In genomic region chr16:9901-10665, GRCh38 we compare ENCODE assay signal across 9 cellular contexts. TPM values are rescaled to one million over a fixed set of nuclear protein-coding genes. Genes with fewer than 3 reads are reported as not detected.
DNase-seq lines count a peak whose midpoint lies in the region; ATAC-seq, FAIRE-seq and TF ChIP-seq lines count a peak whose summit lies in the region.
"Had no signal": no experiment of that assay in that cellular context is flagged by ENCODE, and none has a peak within 500 bp of the region (broad histone marks: within the 10 kb centered on the region; RNA-seq: fewer than 3 reads in every experiment).

No MANE protein-coding gene starts in this region.

- no peaks in the 10 kb centered on the region for H3K9me3 Mint-ChIP-seq in naive thymus-derived CD8-positive, alpha-beta T cell
- H3K9me3 Mint-ChIP-seq: T-helper 1 cell treated with Interleukin-12 subunit alpha and Interleukin-12 subunit beta and Interleukin-4 antibody, amounts not matched to agents 30 μg/mL and 1 μg/mL, for 36 hours had no signal

- no peaks in the 10 kb centered on the region for H3K4me1 Mint-ChIP-seq in naive thymus-derived CD8-positive, alpha-beta T cell

- CTCF ChIA-PET in BJ (lab: Yijun Ruan, JAX) = no interaction called here

- DNase-seq in BJ (ENCODE audit: low read depth) (no peak), astrocyte of the spinal cord (ENCODE audit: low read depth, low spot score) (no peak), CD1c-positive myeloid dendritic cell (ENCODE audit: extremely low spot score) (no peak), GM12891 (ENCODE audit: insufficient read length, low spot score) (no peak)
- peak in 3 of 10 donors; percentile 9 to 23 (median 10) for DNase-seq in naive thymus-derived CD8-positive, alpha-beta T cell

- peak overlapping the region in 9 of 10 donors; percentile 45 to 86 (median 70) for H3K4me3 Mint-ChIP-seq in naive thymus-derived CD8-positive, alpha-beta T cell

- H3K4me1 ChIP-seq in HUES6 (ENCODE audit: control insufficient read depth, insufficient read depth, low read length) = no peaks in the 10 kb centered on the region

- H3K27me3 ChIP-seq in BJ (ENCODE audit: control insufficient read depth, insufficient read depth, low read length) (no peaks in the 10 kb centered on the region), HUES6 (ENCODE audit: control insufficient read depth, insufficient read depth, low read length) (no peaks in the 10 kb centered on the region)

- H3K9ac ChIP-seq in HUES6 (ENCODE audit: low read length) = no peak overlapping the region

- no peaks in the 10 kb centered on the region for H3K27me3 Mint-ChIP-seq in naive thymus-derived CD8-positive, alpha-beta T cell

- no peak for TF ChIP-seq POLR2A in GM12891 (IDR thresholded peaks at IDR 0.05; ENCODE audit: low read depth, low read length)

- no peaks in the 10 kb centered on the region for H3K36me3 Mint-ChIP-seq in naive thymus-derived CD8-positive, alpha-beta T cell

- POLR2A ChIA-PET in BJ (lab: Charles Lee) = no interaction called here
- POLR2A ChIA-PET in naive thymus-derived CD8-positive, alpha-beta T cell (lab: Charles Lee) = no interaction called here

- H3K27ac Mint-ChIP-seq in naive thymus-derived CD8-positive, alpha-beta T cell = peak overlapping the region in 4 of 10 donors; percentile 3 to 76 (median 44)
- H3K27ac Mint-ChIP-seq: T-helper 1 cell treated with Interleukin-12 subunit alpha and Interleukin-12 subunit beta and Interleukin-4 antibody, amounts not matched to agents 30 μg/mL and 1 μg/mL, for 36 hours had no signal

- H3K36me3 ChIP-seq in BJ (ENCODE audit: control insufficient read depth, insufficient read depth, low read length) (no peaks in the 10 kb centered on the region), HUES6 (ENCODE audit: control insufficient read depth, insufficient read depth, low read length) (no peaks in the 10 kb centered on the region)

- H3K9me3 ChIP-seq in HUES6 (ENCODE audit: control insufficient read depth, insufficient read depth, low read depth, low read length) = peaks cover 8% of the 10 kb centered on the region

- ATAC-seq in naive thymus-derived CD8-positive, alpha-beta T cell = peak; percentile 95
- ATAC-seq in HG02840 (IDR thresholded peaks at IDR 0.05; ENCODE audit: low FRiP score, unreplicated experiment) (no peak), GM18498 (IDR thresholded peaks at IDR 0.05; ENCODE audit: unreplicated experiment) (no peak)

- FAIRE-seq in GM12891 (lab: Jason Lieb, UNC) = no peak

- no peak overlapping the region for H3K27ac ChIP-seq in HUES6 (ENCODE audit: low read depth, low read length)

- TF ChIP-seq CTCF in BJ (IDR thresholded peaks at IDR 0.05; ENCODE audit: insufficient read depth, low read depth, low read length) (no peak), astrocyte of the spinal cord (IDR thresholded peaks at IDR 0.05; ENCODE audit: low read depth, low read length) (no peak)

- H3K4me3 ChIP-seq in BJ (ENCODE audit: low read depth, low read length) (peak overlapping the region; percentile 21), HUES6 (ENCODE audit: low read depth, low read length) (peak overlapping the region; percentile 37; the same call in 1 of the 2 replicates), astrocyte of the spinal cord (ENCODE audit: low read depth, low read length) (peak overlapping the region; percentile 31)

- in situ Hi-C loops in astrocyte of the spinal cord (cut with HindIII; ENCODE audit: low sequenced_read_pairs) = no loop called here

TF ChIP-seq in GM12891, 5 proteins besides CTCF, POLR2A, EP300 and RAD21:
- no peak for TF ChIP-seq SPI1 (IDR thresholded peaks at IDR 0.05; ENCODE audit: low read depth, low read length)
- TF ChIP-seq PAX5 (IDR thresholded peaks at IDR 0.05; ENCODE audit: insufficient read depth, low read length, severe bottlenecking) = no peak
- TF ChIP-seq POLR2AphosphoS5 (IDR thresholded peaks at IDR 0.05; ENCODE audit: low read depth, low read length) = no peak
- TF ChIP-seq POU2F2 (IDR thresholded peaks at IDR 0.05; ENCODE audit: low read depth, low read length) = no peak
- no peak for TF ChIP-seq TAF1 (IDR thresholded peaks at IDR 0.05; ENCODE audit: low read depth, low read length)

RNA-seq across cellular contexts. Expression of gene POLR3K, which starts 43.3 kb away (rescaled TPM):
- polyA plus RNA-seq in BJ (2011; rRNA removed) = 14.3 and 14.6 TPM in 2 replicates
- 5.6 and 10.1 TPM in 2 replicates for polyA minus RNA-seq in BJ (2011; rRNA and poly(A)+ RNA removed)
- total RNA-seq in naive thymus-derived CD8-positive, alpha-beta T cell = 10 to 100 TPM; 16.2 to 17.1 TPM
- 10 to 100 TPM; 20.9 to 29.5 (median 23.1) TPM for polyA plus RNA-seq in naive thymus-derived CD8-positive, alpha-beta T cell
- 36.8 TPM for polyA plus RNA-seq in GM12891 (2012; ENCODE audit: low read depth, missing spikeins)

RNA-seq across cellular contexts. Expression of gene SNRNP25, which starts 43.5 kb away (rescaled TPM):
- polyA plus RNA-seq in BJ (2011; rRNA removed) = 23.6 and 34.6 TPM in 2 replicates
- polyA minus RNA-seq in BJ (2011; rRNA and poly(A)+ RNA removed) = 5.1 and 5.4 TPM in 2 replicates
- 10 to 100 TPM in 1 of 2 experiments, 1 to 10 TPM in 1; 9.5 to 11.3 TPM for total RNA-seq in naive thymus-derived CD8-positive, alpha-beta T cell
- polyA plus RNA-seq in naive thymus-derived CD8-positive, alpha-beta T cell = 10 to 100 TPM; 20.2 to 30.2 (median 22.3) TPM
- polyA plus RNA-seq in GM12891 (2012; ENCODE audit: low read depth, missing spikeins) = 60.0 TPM

Comparison
In these comparisons a context has a peak if more than half of its experiments do, and no peak if none do; other contexts are left out.
1. ATAC-seq: peak in naive thymus-derived CD8-positive, alpha-beta T cell (2 of 2); none in HG02840 (single experiment) and GM18498 (single experiment).
2. Peak in every context shown above with its lines, with median percentiles within 50 percentile points of each other: H3K4me3 ChIP-seq.